Comparison of ENCODE assay signal across 33 cellular contexts in the genomic region with DNA sequence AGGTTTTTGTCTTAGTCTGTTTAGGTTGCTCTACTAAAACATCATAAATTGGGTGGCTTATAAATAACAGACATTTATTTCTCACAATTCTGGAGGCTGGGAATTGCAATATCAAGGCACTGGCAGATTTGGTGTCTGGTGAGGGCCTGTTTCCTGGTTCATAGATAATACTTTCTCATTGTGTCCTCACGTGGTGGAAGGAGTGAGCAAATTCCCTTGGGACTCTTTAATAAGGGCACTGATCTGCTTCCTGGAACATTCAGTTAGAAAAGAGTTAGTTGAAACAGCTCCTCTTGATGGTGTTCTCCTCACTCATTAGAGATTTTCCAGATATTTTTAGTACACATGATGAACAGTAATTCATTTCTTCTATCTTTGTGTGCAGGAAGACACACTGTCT. TPM values are rescaled to one million over a fixed set of nuclear protein-coding genes. Genes with fewer than 3 reads are reported as not detected.
DNase-seq lines count a peak whose midpoint lies in the region; TF ChIP-seq lines count a peak whose summit lies in the region.
"Had no signal": no experiment of that assay in that cellular context is flagged by ENCODE, and none has a peak within 500 bp of the region (broad histone marks: within the 10 kb centered on the region; RNA-seq: fewer than 3 reads in every experiment).

No MANE protein-coding gene starts in this region.

- no peak overlapping the region for H3K4me3 Mint-ChIP-seq in immature natural killer cell
- H3K4me3 Mint-ChIP-seq: activated CD4-positive, alpha-beta memory T cell treated with anti-CD3 and anti-CD28 coated beads, Interleukin-2, amount 10 ng/mL, durations not matched to agents 7 days and 5 days; activated naive CD4-positive, alpha-beta T cell treated with anti-CD3 and anti-CD28 coated beads, Interleukin-2, amount 10 ng/mL, durations not matched to agents 7 days and 5 days; brain; CD4-positive, alpha-beta T cell; natural killer cell treated with Interleukin-12 subunit alpha and Interleukin-12 subunit beta and Interleukin-15 and Interleukin-18, amount 100 ng/mL, for 72 hours; stimulated activated effector memory CD8-positive, alpha-beta T cell treated with anti-CD3 and anti-CD28 coated beads, Interleukin-12 subunit alpha, Interleukin-12 subunit beta, amount 100 ng/mL, for 72 hours; type B pancreatic cell had no signal

- H3K27ac ChIP-seq in skeletal muscle tissue (ENCODE audit: low read depth, low read length), result peak overlapping the region; percentile 91
- H3K27ac ChIP-seq: PC-9 had no signal

- H3K4me1 Mint-ChIP-seq in immature natural killer cell, result no peaks in the 10 kb centered on the region
- H3K4me1 Mint-ChIP-seq: activated CD4-positive, alpha-beta memory T cell treated with anti-CD3 and anti-CD28 coated beads, Interleukin-2, amount 10 ng/mL, durations not matched to agents 7 days and 5 days; activated naive CD4-positive, alpha-beta T cell treated with anti-CD3 and anti-CD28 coated beads, Interleukin-2, amount 10 ng/mL, durations not matched to agents 7 days and 5 days; stimulated activated effector memory CD8-positive, alpha-beta T cell treated with anti-CD3 and anti-CD28 coated beads, Interleukin-12 subunit alpha, Interleukin-12 subunit beta, amount 100 ng/mL, for 72 hours had no signal

- H3K27me3 ChIP-seq in skeletal muscle tissue (ENCODE audit: control insufficient read depth in 3 of 3, insufficient read depth in 3 of 3, low read length in 3 of 3), result no peaks in the 10 kb centered on the region

- H3K36me3 Mint-ChIP-seq in immature natural killer cell, result no peaks in the 10 kb centered on the region
- H3K36me3 Mint-ChIP-seq: activated naive CD4-positive, alpha-beta T cell treated with anti-CD3 and anti-CD28 coated beads, Interleukin-2, amount 10 ng/mL, durations not matched to agents 7 days and 5 days; brain; natural killer cell treated with Interleukin-12 subunit alpha and Interleukin-12 subunit beta and Interleukin-15 and Interleukin-18, amount 100 ng/mL, for 72 hours; stimulated activated effector memory CD8-positive, alpha-beta T cell treated with anti-CD3 and anti-CD28 coated beads, Interleukin-12 subunit alpha, Interleukin-12 subunit beta, amount 100 ng/mL, for 72 hours; type B pancreatic cell had no signal

- H3K4me3 ChIP-seq in choroid plexus epithelial cell (ENCODE audit: low read depth, low read length), result no peak overlapping the region
- H3K4me3 ChIP-seq in skeletal muscle tissue (ENCODE audit: low read length in 3 of 3), result no peak overlapping the region
- H3K4me3 ChIP-seq: GM12878, lung, PC-9 had no signal

- no peaks in the 10 kb centered on the region for H3K9me3 Mint-ChIP-seq in immature natural killer cell
- H3K9me3 Mint-ChIP-seq: activated CD4-positive, alpha-beta memory T cell treated with anti-CD3 and anti-CD28 coated beads, Interleukin-2, amount 10 ng/mL, durations not matched to agents 7 days and 5 days; activated naive CD4-positive, alpha-beta T cell treated with anti-CD3 and anti-CD28 coated beads, Interleukin-2, amount 10 ng/mL, durations not matched to agents 7 days and 5 days; brain; CD4-positive, alpha-beta T cell; IgD-negative memory B cell; natural killer cell treated with Interleukin-12 subunit alpha and Interleukin-12 subunit beta and Interleukin-15 and Interleukin-18, amount 100 ng/mL, for 72 hours; stimulated activated effector memory CD8-positive, alpha-beta T cell treated with anti-CD3 and anti-CD28 coated beads, Interleukin-12 subunit alpha, Interleukin-12 subunit beta, amount 100 ng/mL, for 72 hours; type B pancreatic cell had no signal

- no peak for TF ChIP-seq CTCF in choroid plexus epithelial cell (conservative IDR thresholded peaks at IDR 0.05; ENCODE audit: low read depth, low read length)

- no peak overlapping the region for H3K27ac Mint-ChIP-seq in immature natural killer cell
- H3K27ac Mint-ChIP-seq: activated CD4-positive, alpha-beta memory T cell treated with anti-CD3 and anti-CD28 coated beads, Interleukin-2, amount 10 ng/mL, durations not matched to agents 7 days and 5 days; activated naive CD4-positive, alpha-beta T cell treated with anti-CD3 and anti-CD28 coated beads, Interleukin-2, amount 10 ng/mL, durations not matched to agents 7 days and 5 days; brain; CD4-positive, alpha-beta T cell; natural killer cell treated with Interleukin-12 subunit alpha and Interleukin-12 subunit beta and Interleukin-15 and Interleukin-18, amount 100 ng/mL, for 72 hours; stimulated activated effector memory CD8-positive, alpha-beta T cell treated with anti-CD3 and anti-CD28 coated beads, Interleukin-12 subunit alpha, Interleukin-12 subunit beta, amount 100 ng/mL, for 72 hours; type B pancreatic cell had no signal

- H3K36me3 ChIP-seq in skeletal muscle tissue (ENCODE audit: control insufficient read depth in 3 of 3, insufficient read depth in 3 of 3, low read length in 3 of 3), result no peaks in the 10 kb centered on the region

- peaks cover 28 to 44% (median 41%) of the 10 kb centered on the region in 3 donors for H3K4me1 ChIP-seq in skeletal muscle tissue (ENCODE audit: control insufficient read depth in 3 of 3, insufficient read depth in 3 of 3, low read length in 3 of 3)

- H3K27me3 Mint-ChIP-seq in immature natural killer cell (ENCODE audit: low read depth in 3 of 3), result peaks cover 5 to 8% (median 7%) of the 10 kb centered on the region in 3 donors
- H3K27me3 Mint-ChIP-seq: brain, IgD-negative memory B cell had no signal

- H3K9ac ChIP-seq in skeletal muscle tissue (ENCODE audit: low read depth in 1 of 3, low read length in 3 of 3), result no peak overlapping the region

- H3K9me3 ChIP-seq in skeletal muscle tissue (ENCODE audit: control insufficient read depth in 3 of 3, low read length in 3 of 3), result no peaks in the 10 kb centered on the region

- DNase-seq in DMS153 (lab: John Stamatoyannopoulos, UW), result peak; percentile 17
- DNase-seq in DMS153 treated with DMSO at 0.1 percent for 48 hours (lab: John Stamatoyannopoulos, UW; ENCODE audit: unreplicated experiment), result no peak
- DNase-seq in LHCN-M2 (ENCODE audit: low read depth), result peak; percentile 22
- peak; percentile 26 for DNase-seq in choroid plexus epithelial cell (ENCODE audit: low read depth)
- DNase-seq in DMS79 (lab: John Stamatoyannopoulos, UW), result no peak
- no peak for DNase-seq in immature natural killer cell
- DNase-seq in activated naive CD4-positive, alpha-beta T cell treated with Interleukin-2 at 50 U/mL for 16 hours, result no peak
- DNase-seq: 8988T; activated CD4-positive, alpha-beta memory T cell treated with anti-CD3 and anti-CD28 coated beads, Interleukin-2, amount 10 ng/mL, durations not matched to agents 7 days and 5 days; activated CD4-positive, alpha-beta T cell treated with anti-CD3 and anti-CD28 coated beads for 1 hour; activated CD8-positive, alpha-beta memory T cell treated with anti-CD3 and anti-CD28 coated beads, Interleukin-2, amount 50 U/mL, for 48 hours; activated naive CD4-positive, alpha-beta T cell treated with anti-CD3 and anti-CD28 coated beads, Interleukin-2, amount 10 ng/mL, durations not matched to agents 7 days and 5 days; CD4-positive, alpha-beta T cell; EL; kidney glomerular epithelial cell; NCI-H1048; NCI-H2171 treated with DMSO at 0.1 percent for 48 hours; NCI-H510A; NK-92 treated with Interleukin-12 subunit alpha and Interleukin-12 subunit beta, amount 100 ng/mL, for 24 hours; occipital lobe; PC-9; substantia nigra had no signal

RNA-seq across cellular contexts. Expression of a gene that starts 22.3 kb away (rescaled TPM):
- total RNA-seq in LHCN-M2 (2014; rRNA removed), result not detected in 2 replicates
- 0.04 TPM for polyA plus RNA-seq in LHCN-M2 (2012)
- total RNA-seq in skeletal muscle tissue, result under 0.01 TPM
- polyA plus RNA-seq in immature natural killer cell, result under 1 TPM in 1 of 3 donors, not detected in 2; 0.10 TPM
- total RNA-seq: CD4-positive, alpha-beta T cell; H4; HT-29; T-helper 2 cell treated with Interferon-gamma antibody and Interleukin-4, amounts not matched to agents 100 ng/mL and 5 ng/mL, for 36 hours had no signal

RNA-seq across cellular contexts. Expression of a gene that starts 22.7 kb away (rescaled TPM):
- total RNA-seq in LHCN-M2 (2014; rRNA removed) (not detected in 2 replicates), skeletal muscle tissue (under 0.01 TPM)
- 0.16 TPM for polyA plus RNA-seq in LHCN-M2 (2012)
- 1 to 10 TPM in 1 of 3 donors, under 1 TPM in 1, not detected in 1; 0.76 to 1.3 TPM for polyA plus RNA-seq in immature natural killer cell
- total RNA-seq: CD4-positive, alpha-beta T cell; HT-29 had no signal

Comparison
In these comparisons a context has a peak if more than half of its experiments do, and no peak if none do; other contexts are left out.
1. DNase-seq: peak in DMS153 (single experiment), LHCN-M2 (single experiment) and choroid plexus epithelial cell (single experiment); none in DMS153 treated with DMSO at 0.1 percent for 48 hours (single experiment), DMS79 (single experiment), immature natural killer cell (0 of 3) and activated naive CD4-positive, alpha-beta T cell treated with Interleukin-2 at 50 U/mL for 16 hours (single experiment).